1 cellular context compared by ENCODE assay signal in the genomic region with DNA sequence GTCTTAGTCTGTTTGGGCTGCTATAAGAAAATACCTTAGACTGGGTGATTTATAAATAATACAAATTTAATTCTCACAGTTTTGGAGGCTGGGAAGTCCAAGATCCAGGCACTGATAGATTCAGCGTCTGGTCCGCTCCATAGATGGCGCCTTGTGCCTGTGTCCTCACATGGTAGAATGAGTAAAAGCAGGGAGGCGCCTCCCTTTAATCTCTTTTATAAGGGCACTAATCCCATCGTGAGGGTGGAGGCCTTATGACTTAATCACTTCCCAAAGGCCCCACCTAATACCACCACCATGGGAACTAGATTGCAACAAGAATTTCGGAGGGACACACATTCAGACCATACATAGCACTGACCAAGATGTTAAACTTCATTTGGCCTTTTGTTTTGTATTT.
TF ChIP-seq lines count a peak whose summit lies in the region.

No MANE protein-coding gene starts in this region.

TF ChIP-seq in K562, 482 proteins besides CTCF, POLR2A, EP300 and RAD21 (continued from another document):
- TF ChIP-seq, protein P1, sequence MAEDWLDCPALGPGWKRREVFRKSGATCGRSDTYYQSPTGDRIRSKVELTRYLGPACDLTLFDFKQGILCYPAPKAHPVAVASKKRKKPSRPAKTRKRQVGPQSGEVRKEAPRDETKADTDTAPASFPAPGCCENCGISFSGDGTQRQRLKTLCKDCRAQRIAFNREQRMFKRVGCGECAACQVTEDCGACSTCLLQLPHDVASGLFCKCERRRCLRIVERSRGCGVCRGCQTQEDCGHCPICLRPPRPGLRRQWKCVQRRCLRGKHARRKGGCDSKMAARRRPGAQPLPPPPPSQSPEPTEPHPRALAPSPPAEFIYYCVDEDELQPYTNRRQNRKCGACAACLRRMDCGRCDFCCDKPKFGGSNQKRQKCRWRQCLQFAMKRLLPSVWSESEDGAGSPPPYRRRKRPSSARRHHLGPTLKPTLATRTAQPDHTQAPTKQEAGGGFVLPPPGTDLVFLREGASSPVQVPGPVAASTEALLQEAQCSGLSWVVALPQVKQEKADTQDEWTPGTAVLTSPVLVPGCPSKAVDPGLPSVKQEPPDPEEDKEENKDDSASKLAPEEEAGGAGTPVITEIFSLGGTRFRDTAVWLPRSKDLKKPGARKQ (CRISPR knock-in tag; IDR thresholded peaks at IDR 0.05) = no peak
- no peak for TF ChIP-seq NCOA1 (IDR thresholded peaks at IDR 0.05; ENCODE audit: low read depth)
- TF ChIP-seq ZNF224 (CRISPR knock-in tag; IDR thresholded peaks at IDR 0.05) = no peak
- TF ChIP-seq, protein P2, sequence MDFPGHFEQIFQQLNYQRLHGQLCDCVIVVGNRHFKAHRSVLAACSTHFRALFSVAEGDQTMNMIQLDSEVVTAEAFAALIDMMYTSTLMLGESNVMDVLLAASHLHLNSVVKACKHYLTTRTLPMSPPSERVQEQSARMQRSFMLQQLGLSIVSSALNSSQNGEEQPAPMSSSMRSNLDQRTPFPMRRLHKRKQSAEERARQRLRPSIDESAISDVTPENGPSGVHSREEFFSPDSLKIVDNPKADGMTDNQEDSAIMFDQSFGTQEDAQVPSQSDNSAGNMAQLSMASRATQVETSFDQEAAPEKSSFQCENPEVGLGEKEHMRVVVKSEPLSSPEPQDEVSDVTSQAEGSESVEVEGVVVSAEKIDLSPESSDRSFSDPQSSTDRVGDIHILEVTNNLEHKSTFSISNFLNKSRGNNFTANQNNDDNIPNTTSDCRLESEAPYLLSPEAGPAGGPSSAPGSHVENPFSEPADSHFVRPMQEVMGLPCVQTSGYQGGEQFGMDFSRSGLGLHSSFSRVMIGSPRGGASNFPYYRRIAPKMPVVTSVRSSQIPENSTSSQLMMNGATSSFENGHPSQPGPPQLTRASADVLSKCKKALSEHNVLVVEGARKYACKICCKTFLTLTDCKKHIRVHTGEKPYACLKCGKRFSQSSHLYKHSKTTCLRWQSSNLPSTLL (IDR thresholded peaks at IDR 0.05) = no peak
